Comparison of ENCODE assay signal across 24 cellular contexts in the genomic region with DNA sequence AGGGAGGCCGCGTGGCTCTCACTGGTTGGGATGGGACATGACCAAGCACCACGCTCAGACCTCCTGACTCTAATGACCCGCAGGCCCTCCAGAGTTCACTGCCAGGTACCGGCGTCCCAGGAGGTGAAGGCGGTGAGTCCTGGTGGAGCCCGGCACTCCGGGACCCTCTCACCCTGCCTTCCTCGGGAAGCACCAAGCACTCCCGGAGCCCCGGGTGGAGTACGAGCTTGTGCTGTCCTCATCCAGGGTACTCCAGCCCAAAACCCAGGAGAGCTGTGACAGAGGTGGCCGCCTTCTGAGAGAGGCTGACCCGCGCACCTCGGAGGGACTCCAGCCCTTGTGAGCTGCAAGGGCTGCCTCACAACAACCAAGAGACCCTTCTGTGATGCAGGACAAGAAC. TPM values are rescaled to one million over a fixed set of nuclear protein-coding genes. Genes with fewer than 3 reads are reported as not detected.
DNase-seq lines count a peak whose midpoint lies in the region; ATAC-seq, FAIRE-seq and TF ChIP-seq lines count a peak whose summit lies in the region.
"Had no signal": no experiment of that assay in that cellular context is flagged by ENCODE, and none has a peak within 500 bp of the region (broad histone marks: within the 10 kb centered on the region; RNA-seq: fewer than 3 reads in every experiment).

No MANE protein-coding gene starts in this region.

- H3K14ac ChIP-seq in neuronal stem cell (ENCODE audit: low read length) = no peak overlapping the region

- in situ Hi-C loops in HepG2 (cut with HindIII; ENCODE audit: extremely low pct_ligation_motif_present, low pct_unique_long_range_greater_than_20kb) = loop anchor here (25.0 kb wide), 1 partner anchor 636 kb away; no protein-coding TSS in a partner anchor

- TF ChIP-seq EP300 in HepG2 (IDR thresholded peaks at IDR 0.05; ENCODE audit: low read depth in 2 of 2, low read length in 2 of 2) (no peak), HepG2 (CRISPR knock-in tag; IDR thresholded peaks at IDR 0.05; ENCODE audit: borderline replicate concordance) (no peak)

- H3K79me2 ChIP-seq in HepG2 (ENCODE audit: insufficient read depth, low read length) = peaks cover 36% of the 10 kb centered on the region

- H2AFZ ChIP-seq in HepG2 (ENCODE audit: low read length) (no peak overlapping the region), neuronal stem cell (ENCODE audit: low read length) (no peak overlapping the region)
- H2AFZ ChIP-seq: GM23248 had no signal

- H3K4me3 ChIP-seq in HepG2 (replicated peaks in 1 of 3; ENCODE audit: insufficient read depth in 1 of 3, low read depth in 2 of 3, low read length in 3 of 3) = no peak overlapping the region
- no peak overlapping the region for H3K4me3 ChIP-seq in right lobe of liver
- H3K4me3 ChIP-seq in bronchial epithelial cell (ENCODE audit: low read depth, low read length) = no peak overlapping the region
- H3K4me3 ChIP-seq in neuronal stem cell (ENCODE audit: low read length in 2 of 2) = peak overlapping the region in 1 of 2 donors; percentile 20
- H3K4me3 ChIP-seq: A549; BLaER1 treated with 17β-estradiol and CSF1 and Interleukin-3, amounts not matched to agents 10 nM and 100 nM; GM23248 had no signal

- H3K4me2 ChIP-seq in HepG2 (ENCODE audit: low read depth, low read length) (no peak overlapping the region), neuronal stem cell (ENCODE audit: insufficient read depth, low read length, poor library complexity, severe bottlenecking) (no peak overlapping the region)
- H3K4me2 ChIP-seq: A549; BLaER1 treated with 17β-estradiol and CSF1 and Interleukin-3, amounts not matched to agents 10 nM and 100 nM had no signal

- peaks cover 2% of the 10 kb centered on the region; the same call in 1 of the 2 replicates for H4K20me1 ChIP-seq in HepG2 (ENCODE audit: insufficient read depth, low read length)

- intact Hi-C loops in HepG2 (cut with micrococcal nuclease; ENCODE audit: unreplicated experiment) (no loop called here), right lobe of liver (cut with DNase I) (no loop called here)

- no peak overlapping the region for H4K8ac ChIP-seq in neuronal stem cell (ENCODE audit: low read depth, low read length)

- H3K9ac ChIP-seq in HepG2 (ENCODE audit: insufficient read depth, low read depth, low read length) = no peak overlapping the region
- peak overlapping the region; percentile 9 for H3K9ac ChIP-seq in neuronal stem cell (ENCODE audit: low read depth, low read length, poor library complexity)
- H3K9ac ChIP-seq: GM23248 had no signal

- no peak for TF ChIP-seq CTCF in HepG2 (CRISPR knock-in tag; IDR thresholded peaks at IDR 0.05)
- no peak for TF ChIP-seq CTCF in right lobe of liver (IDR thresholded peaks at IDR 0.05)
- no peak for TF ChIP-seq CTCF in bronchial epithelial cell (IDR thresholded peaks at IDR 0.05; ENCODE audit: insufficient read depth, low read length, severe bottlenecking)

- H3K18ac ChIP-seq in neuronal stem cell (ENCODE audit: low read length) = no peak overlapping the region

- no peak for TF ChIP-seq RAD21 in HepG2 (CRISPR knock-in tag; IDR thresholded peaks at IDR 0.05)

- H2AK5ac ChIP-seq in neuronal stem cell (ENCODE audit: low read depth, low read length) = no peak overlapping the region

- no peak overlapping the region for H2BK120ac ChIP-seq in neuronal stem cell (ENCODE audit: low read depth, low read length)

- no peak overlapping the region for H2BK12ac ChIP-seq in neuronal stem cell (ENCODE audit: low read length)

- FAIRE-seq in HepG2 (lab: Jason Lieb, UNC) = no peak
- peak; percentile 87 for FAIRE-seq in bronchial epithelial cell (lab: Jason Lieb, UNC)
- FAIRE-seq: A549, D721Med, GM12891, GM18507, H1 had no signal

- H2BK5ac ChIP-seq in neuronal stem cell (ENCODE audit: low read length) = no peak overlapping the region

- H3K27ac ChIP-seq in HepG2 (ENCODE audit: extremely low read length, insufficient read depth, low read length) (no peak overlapping the region), right lobe of liver (no peak overlapping the region), neuronal stem cell (replicated peaks; ENCODE audit: low read length) (no peak overlapping the region)
- H3K27ac ChIP-seq: A549; BLaER1 treated with 17β-estradiol and CSF1 and Interleukin-3, amounts not matched to agents 10 nM and 100 nM; GM23248 had no signal

- no peak for DNase-seq in HepG2 (ENCODE audit: low spot score)
- DNase-seq in right lobe of liver = no peak
- DNase-seq in bronchial epithelial cell (ENCODE audit: low read depth) = no peak
- DNase-seq in neuronal stem cell (ENCODE audit: low spot score) = no peak
- DNase-seq in DMS 273 (lab: John Stamatoyannopoulos, UW; ENCODE audit: unreplicated experiment) = no peak
- DNase-seq: 8988T; ACHN; AML-193; BE2C; CD4-positive, alpha-beta T cell; CD8-positive, alpha-beta memory T cell; DMS53; DMS79 treated with DMSO at 0.1 percent for 48 hours; GF-D8; GM23248; HCEC 1CT had no signal

- no peak overlapping the region for H4K91ac ChIP-seq in neuronal stem cell (ENCODE audit: low read depth, low read length, poor library complexity)

- TF ChIP-seq POLR2A in HepG2 (IDR thresholded peaks at IDR 0.05; ENCODE audit: insufficient read depth in 1 of 2, low read depth in 2 of 2, low read length in 2 of 2) (no peak), right lobe of liver (IDR thresholded peaks at IDR 0.05) (no peak)

- POLR2A ChIA-PET in HepG2 (lab: Yijun Ruan, JAX) = no interaction called here

- CTCF ChIA-PET in HepG2 (lab: Yijun Ruan, JAX; ENCODE audit: low intra/inter-chr PET ratio, low total read pairs) = no interaction called here

- no peak overlapping the region for H3K23ac ChIP-seq in neuronal stem cell (ENCODE audit: low read depth, low read length, poor library complexity)

- peaks cover 27% of the 10 kb centered on the region for H3K79me1 ChIP-seq in neuronal stem cell (ENCODE audit: low read depth, low read length)

- H2BK15ac ChIP-seq in neuronal stem cell (ENCODE audit: low read length) = no peak overlapping the region

- no TSS peak for BruUV-seq in HepG2 (replicated peaks; lab: Mats Ljungman, UMichigan)

- H3K27me3 ChIP-seq in HepG2 (ENCODE audit: control insufficient read depth in 1 of 2, insufficient read depth in 2 of 2, low read length in 2 of 2) = no peaks in the 10 kb centered on the region
- H3K27me3 ChIP-seq in right lobe of liver = no peaks in the 10 kb centered on the region
- H3K27me3 ChIP-seq in bronchial epithelial cell (ENCODE audit: control insufficient read depth, insufficient read depth, low read length) = no peaks in the 10 kb centered on the region
- no peaks in the 10 kb centered on the region for H3K27me3 ChIP-seq in neuronal stem cell (ENCODE audit: control insufficient read depth in 3 of 3, insufficient read depth in 3 of 3, low read depth in 1 of 3, low read length in 3 of 3)
- H3K27me3 ChIP-seq: BE2C; BLaER1 treated with 17β-estradiol and CSF1 and Interleukin-3, amounts not matched to agents 10 nM and 100 nM had no signal

- no CpG with 5 or more reads among the region's 17 CpGs for WGBS in HepG2 (ENCODE audit: low lambda C conversion rate)
- no CpG with 5 or more reads among the region's 17 CpGs for WGBS in right lobe of liver (ENCODE audit: insufficient coverage, low coverage, low lambda C conversion rate, missing lambda C conversion rate)
- no CpG with 5 or more reads among the region's 17 CpGs for WGBS in neuronal stem cell (ENCODE audit: extremely low coverage in 2 of 2, insufficient read length in 2 of 2, insufficient replicate concordance in 1 of 2), 2 donors

- no peaks in the 10 kb centered on the region for H3K9me3 ChIP-seq in HepG2 (ENCODE audit: low read length)
- H3K9me3 ChIP-seq in right lobe of liver = no peaks in the 10 kb centered on the region
- H3K9me3 ChIP-seq in neuronal stem cell (replicated peaks in 1 of 2; ENCODE audit: control insufficient read depth in 2 of 2, insufficient read depth in 1 of 2, low read depth in 1 of 2, low read length in 2 of 2) = no peaks in the 10 kb centered on the region
- H3K9me3 ChIP-seq: A549; BE2C; BLaER1 treated with 17β-estradiol and CSF1 and Interleukin-3, amounts not matched to agents 10 nM and 100 nM had no signal

- H3K4me1 ChIP-seq in HepG2 (ENCODE audit: insufficient read depth, low read length) (no peaks in the 10 kb centered on the region), right lobe of liver (no peaks in the 10 kb centered on the region), neuronal stem cell (ENCODE audit: control insufficient read depth in 2 of 2, insufficient read depth in 1 of 2, low read depth in 1 of 2, low read length in 2 of 2) (peaks cover 0 to 2% of the 10 kb centered on the region in 2 donors)
- H3K4me1 ChIP-seq: BE2C had no signal

- no peak for ATAC-seq in HepG2
- ATAC-seq in right lobe of liver = no peak
- ATAC-seq in HG02571 (IDR thresholded peaks at IDR 0.05; ENCODE audit: unreplicated experiment) = no peak
- ATAC-seq in GM21528 (IDR thresholded peaks at IDR 0.05; ENCODE audit: low FRiP score, unreplicated experiment) = no peak

- no peak overlapping the region for H3K4ac ChIP-seq in neuronal stem cell (ENCODE audit: low read length)

- peaks cover 35 to 82% of the 10 kb centered on the region in 2 experiments for H3K36me3 ChIP-seq in HepG2 (replicated peaks in 1 of 2; ENCODE audit: control insufficient read depth in 1 of 2, insufficient read depth in 2 of 2, low read length in 2 of 2)
- H3K36me3 ChIP-seq in right lobe of liver = peaks cover 0 to 12% (median 0%) of the 10 kb centered on the region in 4 donors
- peaks cover 10% of the 10 kb centered on the region for H3K36me3 ChIP-seq in bronchial epithelial cell (ENCODE audit: control insufficient read depth, insufficient read depth, low read length)
- H3K36me3 ChIP-seq in neuronal stem cell (replicated peaks in 1 of 2; ENCODE audit: control insufficient read depth in 2 of 2, insufficient read depth in 2 of 2, low read length in 2 of 2) = peaks cover 59 to 86% of the 10 kb centered on the region in 2 donors

RNA-seq across cellular contexts. Expression of gene MAD1L1, which starts 9.4 kb away (rescaled TPM):
- total RNA-seq in HepG2 (2016; rRNA removed; fragmentation: Illumina TruSeq; extraction: Trizol) (53.3 and 64.7 TPM in 2 replicates), right lobe of liver (10 to 100 TPM; 15.1 to 37.4 (median 20.5) TPM), bronchial epithelial cell (57.4 TPM in 2 replicates)
- 47.7 and 50.1 TPM in 2 replicates for total RNA-seq in HepG2 (2016; cell fraction: cytosol; rRNA removed; fragmentation: Illumina TruSeq; extraction: Trizol; ENCODE audit: low read depth)
- total RNA-seq in HepG2 (2016; cell fraction: insoluble cytoplasmic fraction; rRNA removed; fragmentation: Illumina TruSeq; extraction: Trizol) = 48.4 and 60.1 TPM in 2 replicates
- total RNA-seq in HepG2 (2016; cell fraction: membrane; rRNA removed; fragmentation: Illumina TruSeq; extraction: Trizol) = 27.3 and 29.1 TPM in 2 replicates
- 29.9 and 32.7 TPM in 2 replicates for total RNA-seq in HepG2 (2016; cell fraction: nucleus; rRNA removed; fragmentation: Illumina TruSeq; extraction: Trizol)
- 17.4 and 21.4 TPM in 2 replicates for polyA plus RNA-seq in HepG2 (2011; rRNA removed)
- 10.9 and 20.1 TPM in 2 replicates for polyA plus RNA-seq in HepG2 (2011; cell fraction: cytosol; rRNA removed)
- polyA plus RNA-seq in HepG2 (2011; cell fraction: nucleus; rRNA removed) = 35.5 and 46.7 TPM in 2 replicates
- polyA plus RNA-seq in HepG2 (2012) = 10.5 and 17.0 TPM in 2 replicates
- polyA plus RNA-seq in HepG2 (2016; cell fraction: cytosol; fragmentation: Illumina TruSeq; extraction: Trizol; ENCODE audit: low read depth) = 8.6 and 11.6 TPM in 2 replicates
- polyA plus RNA-seq in HepG2 (2016; cell fraction: insoluble cytoplasmic fraction; fragmentation: Illumina TruSeq; extraction: Trizol; ENCODE audit: low read depth) = 22.4 and 37.7 TPM in 2 replicates
- 10.8 and 11.3 TPM in 2 replicates for polyA plus RNA-seq in HepG2 (2016; cell fraction: membrane; fragmentation: Illumina TruSeq; extraction: Trizol; ENCODE audit: low read depth)
- 31.9 and 32.8 TPM in 2 replicates for polyA plus RNA-seq in HepG2 (2016; cell fraction: nucleus; fragmentation: Illumina TruSeq; extraction: Trizol; ENCODE audit: insufficient read depth, low read depth)
- polyA minus RNA-seq in HepG2 (2011; rRNA and poly(A)+ RNA removed; ENCODE audit: low replicate concordance) = 26.5 and 51.4 TPM in 2 replicates
- polyA minus RNA-seq in HepG2 (2011; cell fraction: cytosol; rRNA and poly(A)+ RNA removed) = 24.4 and 27.0 TPM in 2 replicates
- polyA minus RNA-seq in HepG2 (2011; cell fraction: nucleus; rRNA and poly(A)+ RNA removed) = 22.9 and 27.4 TPM in 2 replicates
- 20.0 TPM for polyA plus RNA-seq in neuronal stem cell (2013, experiment 1 of 2)
- 18.9 TPM for polyA plus RNA-seq in neuronal stem cell (2013, experiment 2 of 2)

RNA-seq across cellular contexts. Expression of gene MRM2, which starts 18.7 kb away (rescaled TPM):
- total RNA-seq in HepG2 (2016; rRNA removed; fragmentation: Illumina TruSeq; extraction: Trizol) = 34.2 and 42.6 TPM in 2 replicates
- total RNA-seq in HepG2 (2016; cell fraction: cytosol; rRNA removed; fragmentation: Illumina TruSeq; extraction: Trizol; ENCODE audit: low read depth) = 13.1 and 15.3 TPM in 2 replicates
- 32.0 and 45.6 TPM in 2 replicates for total RNA-seq in HepG2 (2016; cell fraction: insoluble cytoplasmic fraction; rRNA removed; fragmentation: Illumina TruSeq; extraction: Trizol)
- 31.1 and 33.3 TPM in 2 replicates for total RNA-seq in HepG2 (2016; cell fraction: membrane; rRNA removed; fragmentation: Illumina TruSeq; extraction: Trizol)
- 15.3 and 15.4 TPM in 2 replicates for total RNA-seq in HepG2 (2016; cell fraction: nucleus; rRNA removed; fragmentation: Illumina TruSeq; extraction: Trizol)
- polyA plus RNA-seq in HepG2 (2011; rRNA removed) = 13.2 and 15.8 TPM in 2 replicates
- 11.1 and 11.7 TPM in 2 replicates for polyA plus RNA-seq in HepG2 (2011; cell fraction: cytosol; rRNA removed)
- 5.3 and 6.1 TPM in 2 replicates for polyA plus RNA-seq in HepG2 (2011; cell fraction: nucleus; rRNA removed)
- polyA plus RNA-seq in HepG2 (2012) = 13.3 and 14.1 TPM in 2 replicates
- 12.8 and 16.1 TPM in 2 replicates for polyA plus RNA-seq in HepG2 (2016; cell fraction: cytosol; fragmentation: Illumina TruSeq; extraction: Trizol; ENCODE audit: low read depth)
- 46.0 and 53.3 TPM in 2 replicates for polyA plus RNA-seq in HepG2 (2016; cell fraction: insoluble cytoplasmic fraction; fragmentation: Illumina TruSeq; extraction: Trizol; ENCODE audit: low read depth)
- polyA plus RNA-seq in HepG2 (2016; cell fraction: membrane; fragmentation: Illumina TruSeq; extraction: Trizol; ENCODE audit: low read depth) = 22.1 and 24.5 TPM in 2 replicates
- polyA plus RNA-seq in HepG2 (2016; cell fraction: nucleus; fragmentation: Illumina TruSeq; extraction: Trizol; ENCODE audit: insufficient read depth, low read depth) = 29.4 and 33.1 TPM in 2 replicates
- 13.9 and 40.9 TPM in 2 replicates for polyA minus RNA-seq in HepG2 (2011; rRNA and poly(A)+ RNA removed; ENCODE audit: low replicate concordance)
- 2.8 and 5.7 TPM in 2 replicates for polyA minus RNA-seq in HepG2 (2011; cell fraction: cytosol; rRNA and poly(A)+ RNA removed)
- polyA minus RNA-seq in HepG2 (2011; cell fraction: nucleus; rRNA and poly(A)+ RNA removed) = 4.8 and 7.1 TPM in 2 replicates
- total RNA-seq in right lobe of liver = 10 to 100 TPM in 4 of 6 experiments, 1 to 10 TPM in 2; 9.5 to 14.6 (median 11.5) TPM
- 19.7 and 21.1 TPM in 2 replicates for total RNA-seq in bronchial epithelial cell
- polyA plus RNA-seq in neuronal stem cell (2013, experiment 1 of 2) = 21.4 TPM
- polyA plus RNA-seq in neuronal stem cell (2013, experiment 2 of 2) = 21.4 TPM

RNA-seq across cellular contexts. Expression of gene NUDT1, which starts 18.7 kb away (rescaled TPM):
- 26.8 and 32.7 TPM in 2 replicates for total RNA-seq in HepG2 (2016; rRNA removed; fragmentation: Illumina TruSeq; extraction: Trizol)
- total RNA-seq in HepG2 (2016; cell fraction: cytosol; rRNA removed; fragmentation: Illumina TruSeq; extraction: Trizol; ENCODE audit: low read depth) = 11.4 TPM in 2 replicates
- 26.2 and 40.5 TPM in 2 replicates for total RNA-seq in HepG2 (2016; cell fraction: insoluble cytoplasmic fraction; rRNA removed; fragmentation: Illumina TruSeq; extraction: Trizol)
- 14.4 and 18.7 TPM in 2 replicates for total RNA-seq in HepG2 (2016; cell fraction: membrane; rRNA removed; fragmentation: Illumina TruSeq; extraction: Trizol)
- 9.7 and 11.3 TPM in 2 replicates for total RNA-seq in HepG2 (2016; cell fraction: nucleus; rRNA removed; fragmentation: Illumina TruSeq; extraction: Trizol)
- 6.4 and 9.1 TPM in 2 replicates for polyA plus RNA-seq in HepG2 (2011; rRNA removed)
- polyA plus RNA-seq in HepG2 (2011; cell fraction: cytosol; rRNA removed) = 8.6 and 15.0 TPM in 2 replicates
- polyA plus RNA-seq in HepG2 (2011; cell fraction: nucleus; rRNA removed) = 7.0 and 14.0 TPM in 2 replicates
- polyA plus RNA-seq in HepG2 (2012) = 9.3 and 12.3 TPM in 2 replicates
- polyA plus RNA-seq in HepG2 (2016; cell fraction: cytosol; fragmentation: Illumina TruSeq; extraction: Trizol; ENCODE audit: low read depth) = 11.6 and 16.1 TPM in 2 replicates
- 33.4 and 44.1 TPM in 2 replicates for polyA plus RNA-seq in HepG2 (2016; cell fraction: insoluble cytoplasmic fraction; fragmentation: Illumina TruSeq; extraction: Trizol; ENCODE audit: low read depth)
- polyA plus RNA-seq in HepG2 (2016; cell fraction: membrane; fragmentation: Illumina TruSeq; extraction: Trizol; ENCODE audit: low read depth) = 15.0 and 16.2 TPM in 2 replicates
- 21.7 and 21.8 TPM in 2 replicates for polyA plus RNA-seq in HepG2 (2016; cell fraction: nucleus; fragmentation: Illumina TruSeq; extraction: Trizol; ENCODE audit: insufficient read depth, low read depth)
- polyA minus RNA-seq in HepG2 (2011; rRNA and poly(A)+ RNA removed; ENCODE audit: low replicate concordance) = 10.9 and 35.3 TPM in 2 replicates
- 3.8 and 4.1 TPM in 2 replicates for polyA minus RNA-seq in HepG2 (2011; cell fraction: cytosol; rRNA and poly(A)+ RNA removed)
- 1.2 and 1.3 TPM in 2 replicates for polyA minus RNA-seq in HepG2 (2011; cell fraction: nucleus; rRNA and poly(A)+ RNA removed)
- 1 to 10 TPM; 1.6 to 4.1 (median 2.3) TPM for total RNA-seq in right lobe of liver
- total RNA-seq in bronchial epithelial cell = 7.9 and 16.0 TPM in 2 replicates
- polyA plus RNA-seq in neuronal stem cell (2013, experiment 1 of 2) = 46.7 TPM
- polyA plus RNA-seq in neuronal stem cell (2013, experiment 2 of 2) = 46.4 TPM
